6 cellular contexts compared by ENCODE assay signal in the genomic region with DNA sequence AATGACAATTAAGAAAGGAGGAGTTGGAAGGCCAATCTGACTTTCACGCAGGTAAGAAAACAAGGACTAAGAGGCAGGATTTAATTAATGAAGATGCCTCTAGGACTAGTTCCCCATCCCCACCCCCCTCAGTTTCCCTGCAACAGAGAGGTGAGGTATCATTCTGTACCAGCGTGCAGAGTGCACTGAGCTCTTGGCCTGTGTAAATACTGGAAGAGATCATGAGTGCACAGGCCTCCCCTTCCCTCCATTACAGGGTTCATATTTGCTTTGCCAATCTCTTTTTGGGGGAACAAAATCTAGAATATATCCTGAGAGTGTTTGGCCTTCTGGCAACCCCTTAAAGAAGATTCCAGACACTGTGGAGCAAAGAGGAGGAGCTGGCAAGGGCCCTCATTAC.
"Had no signal": no experiment of that assay in that cellular context is flagged by ENCODE, and none has a peak within 500 bp of the region (broad histone marks: within the 10 kb centered on the region; RNA-seq: fewer than 3 reads in every experiment).

No MANE protein-coding gene starts in this region.

- H3K27me3 Mint-ChIP-seq: IgD-negative memory B cell had no signal

- H3K27ac ChIP-seq: HL-60 had no signal

- H3K36me3 Mint-ChIP-seq: IgD-negative memory B cell had no signal

- H3K4me3 ChIP-seq: K562 had no signal

- H3K4me3 Mint-ChIP-seq: IgD-negative memory B cell had no signal

- H3K4me1 Mint-ChIP-seq: IgD-negative memory B cell had no signal

- ATAC-seq: K562 had no signal

- FAIRE-seq: HTR-8/SVneo, K562 had no signal

- DNase-seq: IMR-90, KBM-7 had no signal
